ENCODE assay signal across 1 cellular context in the genomic region with DNA sequence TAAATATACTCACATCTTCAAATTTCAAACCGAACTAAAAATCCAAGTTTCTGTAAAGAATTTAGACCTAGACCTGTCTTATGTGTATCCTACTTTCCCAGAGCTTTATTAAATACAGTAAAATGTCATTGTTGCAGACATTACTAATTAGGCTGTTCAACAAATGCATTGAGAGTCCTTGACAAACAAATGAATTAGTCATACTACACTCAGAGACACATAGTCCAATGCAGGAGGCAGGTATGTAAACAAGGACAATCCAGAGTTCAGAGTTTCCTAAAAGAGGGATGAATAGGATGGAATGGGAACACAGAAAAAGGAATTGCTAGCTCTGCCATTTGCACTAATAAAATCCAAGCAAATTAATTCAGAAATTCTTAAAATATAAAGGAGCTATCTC.
TF ChIP-seq lines count a peak whose summit lies in the region.

No MANE protein-coding gene starts in this region.

TF ChIP-seq in GM23338, 12 proteins besides CTCF, POLR2A, EP300 and RAD21 (continued from another document):
- TF ChIP-seq, protein P1, sequence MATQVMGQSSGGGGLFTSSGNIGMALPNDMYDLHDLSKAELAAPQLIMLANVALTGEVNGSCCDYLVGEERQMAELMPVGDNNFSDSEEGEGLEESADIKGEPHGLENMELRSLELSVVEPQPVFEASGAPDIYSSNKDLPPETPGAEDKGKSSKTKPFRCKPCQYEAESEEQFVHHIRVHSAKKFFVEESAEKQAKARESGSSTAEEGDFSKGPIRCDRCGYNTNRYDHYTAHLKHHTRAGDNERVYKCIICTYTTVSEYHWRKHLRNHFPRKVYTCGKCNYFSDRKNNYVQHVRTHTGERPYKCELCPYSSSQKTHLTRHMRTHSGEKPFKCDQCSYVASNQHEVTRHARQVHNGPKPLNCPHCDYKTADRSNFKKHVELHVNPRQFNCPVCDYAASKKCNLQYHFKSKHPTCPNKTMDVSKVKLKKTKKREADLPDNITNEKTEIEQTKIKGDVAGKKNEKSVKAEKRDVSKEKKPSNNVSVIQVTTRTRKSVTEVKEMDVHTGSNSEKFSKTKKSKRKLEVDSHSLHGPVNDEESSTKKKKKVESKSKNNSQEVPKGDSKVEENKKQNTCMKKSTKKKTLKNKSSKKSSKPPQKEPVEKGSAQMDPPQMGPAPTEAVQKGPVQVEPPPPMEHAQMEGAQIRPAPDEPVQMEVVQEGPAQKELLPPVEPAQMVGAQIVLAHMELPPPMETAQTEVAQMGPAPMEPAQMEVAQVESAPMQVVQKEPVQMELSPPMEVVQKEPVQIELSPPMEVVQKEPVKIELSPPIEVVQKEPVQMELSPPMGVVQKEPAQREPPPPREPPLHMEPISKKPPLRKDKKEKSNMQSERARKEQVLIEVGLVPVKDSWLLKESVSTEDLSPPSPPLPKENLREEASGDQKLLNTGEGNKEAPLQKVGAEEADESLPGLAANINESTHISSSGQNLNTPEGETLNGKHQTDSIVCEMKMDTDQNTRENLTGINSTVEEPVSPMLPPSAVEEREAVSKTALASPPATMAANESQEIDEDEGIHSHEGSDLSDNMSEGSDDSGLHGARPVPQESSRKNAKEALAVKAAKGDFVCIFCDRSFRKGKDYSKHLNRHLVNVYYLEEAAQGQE (IDR thresholded peaks at IDR 0.05; ENCODE audit: unreplicated experiment), result no peak
- no peak for TF ChIP-seq STAT1 (IDR thresholded peaks at IDR 0.05; ENCODE audit: unreplicated experiment)
